17 cellular contexts compared by ENCODE assay signal in genomic region chr7:26410156-26410555, GRCh38.
"Had no signal": no experiment of that assay in that cellular context is flagged by ENCODE, and none has a peak within 500 bp of the region (broad histone marks: within the 10 kb centered on the region; RNA-seq: fewer than 3 reads in every experiment).

No MANE protein-coding gene starts in this region.

- H3K27ac Mint-ChIP-seq: activated naive CD8-positive, alpha-beta T cell; nephron progenitor cell had no signal

- H3K27ac ChIP-seq: breast epithelium, dorsolateral prefrontal cortex, sigmoid colon had no signal

- H3K36me3 ChIP-seq: breast epithelium, sigmoid colon had no signal

- H3K36me3 Mint-ChIP-seq: activated naive CD8-positive, alpha-beta T cell had no signal

- ATAC-seq: activated CD4-positive, CD25-positive, alpha-beta regulatory T cell treated with anti-CD3 and anti-CD28 coated beads, Interleukin-2, amount 50 U/mL, for 24 hours; activated T-cell treated with anti-CD3 and anti-CD28 coated beads, Interleukin-2, amount 50 U/mL, for 4 hours; esophagus mucosa; left lobe of liver had no signal

- H3K9me3 ChIP-seq: breast epithelium, sigmoid colon had no signal

- H3K4me3 ChIP-seq: breast epithelium, dorsolateral prefrontal cortex, sigmoid colon had no signal

- H3K4me3 Mint-ChIP-seq: activated naive CD8-positive, alpha-beta T cell; activated T-cell treated with anti-CD3 and anti-CD28 coated beads, Interleukin-2, amount 50 U/mL, for 4 hours; nephron progenitor cell had no signal

- H3K4me1 ChIP-seq: breast epithelium, sigmoid colon had no signal

- DNase-seq: activated CD4-positive, alpha-beta T cell treated with anti-CD3 and anti-CD28 coated beads, Interleukin-2, amount 50 U/mL, for 4 hours; activated gamma-delta T cell; activated T-cell treated with anti-CD3 and anti-CD28 coated beads, Interleukin-2, amount 50 U/mL, for 4 hours; dorsolateral prefrontal cortex; head of caudate nucleus; islet precursor cell; nephron progenitor cell; sigmoid colon; stimulated activated CD4-positive, alpha-beta T cell treated with anti-CD3 and anti-CD28 coated beads, Interleukin-12 subunit alpha, Interleukin-12 subunit beta, amount 100 ng/mL, for 4 hours; stimulated activated naive CD4-positive, alpha-beta T cell; substantia nigra; trophoblast cell had no signal

- H3K27me3 ChIP-seq: breast epithelium, sigmoid colon had no signal
